In the genomic region with DNA sequence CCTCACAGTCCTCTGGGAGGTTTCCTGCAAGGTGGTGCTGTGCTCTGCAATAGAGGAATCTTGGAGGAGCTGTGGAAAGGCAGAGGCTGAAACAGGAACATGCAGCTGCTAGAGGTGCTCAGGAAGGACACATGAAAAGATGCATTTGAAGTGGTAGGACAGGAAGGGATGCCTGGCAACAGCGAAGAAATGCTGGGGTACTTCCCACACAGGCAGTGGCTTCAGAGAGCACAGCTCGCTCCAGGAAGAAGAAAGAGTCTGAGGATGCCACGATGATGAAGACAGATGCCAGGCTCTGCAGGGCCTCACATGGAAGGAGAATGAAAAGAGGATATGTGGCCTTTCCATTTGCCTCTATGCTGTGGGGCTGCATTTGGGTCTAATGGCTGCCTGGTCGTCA, we compare ENCODE assay signal across 29 cellular contexts.
"Had no signal": no experiment of that assay in that cellular context is flagged by ENCODE, and none has a peak within 500 bp of the region (broad histone marks: within the 10 kb centered on the region; RNA-seq: fewer than 3 reads in every experiment).

No MANE protein-coding gene starts in this region.

- H3K4me3 ChIP-seq: adrenal gland, body of pancreas, cardiac muscle cell, colonic mucosa, gastrocnemius medialis, heart left ventricle had no signal

- ATAC-seq: activated CD4-positive, alpha-beta T cell treated with anti-CD3 and anti-CD28 coated beads for 36 hours; activated CD8-positive, alpha-beta memory T cell treated with anti-CD3 and anti-CD28 coated beads, Interleukin-2, amount 10 ng/mL, durations not matched to agents 7 days and 5 days; activated CD8-positive, alpha-beta T cell treated with anti-CD3 and anti-CD28 coated beads, Interleukin-2, amount 10 ng/mL, durations not matched to agents 7 days and 5 days; activated naive CD8-positive, alpha-beta T cell treated with anti-CD3 and anti-CD28 coated beads, Interleukin-2, amount 50 U/mL, for 24 hours; body of pancreas; esophagus mucosa; foreskin keratinocyte; gastrocnemius medialis; heart left ventricle had no signal

- H3K36me3 ChIP-seq: adrenal gland, cardiac muscle cell, colonic mucosa, gastrocnemius medialis, heart left ventricle had no signal

- H3K27ac ChIP-seq: adrenal gland, body of pancreas, cardiac muscle cell, colonic mucosa, foreskin keratinocyte, gastrocnemius medialis, heart left ventricle had no signal

- H3K9me3 ChIP-seq: adrenal gland, body of pancreas, colonic mucosa, gastrocnemius medialis, heart left ventricle had no signal

- H3K4me1 ChIP-seq: adrenal gland, body of pancreas, colonic mucosa, gastrocnemius medialis, heart left ventricle had no signal

- H3K27me3 ChIP-seq: adrenal gland, body of pancreas, cardiac muscle cell, colonic mucosa, foreskin keratinocyte, gastrocnemius medialis, heart left ventricle had no signal

- DNase-seq: activated CD4-positive, alpha-beta memory T cell treated with anti-CD3 and anti-CD28 coated beads for 36 hours; activated CD4-positive, alpha-beta T cell treated with anti-CD3 and anti-CD28 coated beads for 36 hours; activated CD4-positive, alpha-beta T cell treated with anti-CD3 and anti-CD28 coated beads, Interleukin-2, amount 10 ng/mL, durations not matched to agents 24 days and 14 days; activated CD4-positive, CD25-positive, alpha-beta regulatory T cell; activated CD4-positive, CD25-positive, alpha-beta regulatory T cell treated with anti-CD3 and anti-CD28 coated beads, Interleukin-2, amount 50 U/mL, for 72 hours; activated CD8-positive, alpha-beta memory T cell treated with anti-CD3 and anti-CD28 coated beads, Interleukin-2, amount 10 ng/mL, durations not matched to agents 7 days and 5 days; activated CD8-positive, alpha-beta memory T cell treated with anti-CD3 and anti-CD28 coated beads, Interleukin-2, amount 50 U/mL, for 4 hours; activated CD8-positive, alpha-beta T cell treated with anti-CD3 and anti-CD28 coated beads, Interleukin-2, amount 10 ng/mL, durations not matched to agents 7 days and 5 days; activated effector memory CD4-positive, alpha-beta T cell treated with anti-CD3 and anti-CD28 coated beads, Interleukin-2, amount 50 U/mL, for 16 hours; activated naive CD4-positive, alpha-beta T cell treated with anti-CD3 and anti-CD28 coated beads for 36 hours; activated naive CD8-positive, alpha-beta T cell treated with anti-CD3 and anti-CD28 coated beads for 36 hours; activated naive CD8-positive, alpha-beta T cell treated with anti-CD3 and anti-CD28 coated beads, Interleukin-2, amount 50 U/mL, for 24 hours; activated T-cell treated with anti-CD3 and anti-CD28 coated beads, Interleukin-2, amount 50 U/mL, for 1 hour; activated T-cell treated with anti-CD3 and anti-CD28 coated beads, Interleukin-2, amount 50 U/mL, for 48 hours; adrenal gland; amygdala; aorta; body of pancreas; central memory CD4-positive, alpha-beta T cell; cerebellar nuclear complex; colonic mucosa; effector CD8-positive, alpha-beta T cell; foreskin keratinocyte; gastrocnemius medialis; glutamatergic neuron; heart left ventricle; T-helper 2 cell had no signal
